In the genomic region with DNA sequence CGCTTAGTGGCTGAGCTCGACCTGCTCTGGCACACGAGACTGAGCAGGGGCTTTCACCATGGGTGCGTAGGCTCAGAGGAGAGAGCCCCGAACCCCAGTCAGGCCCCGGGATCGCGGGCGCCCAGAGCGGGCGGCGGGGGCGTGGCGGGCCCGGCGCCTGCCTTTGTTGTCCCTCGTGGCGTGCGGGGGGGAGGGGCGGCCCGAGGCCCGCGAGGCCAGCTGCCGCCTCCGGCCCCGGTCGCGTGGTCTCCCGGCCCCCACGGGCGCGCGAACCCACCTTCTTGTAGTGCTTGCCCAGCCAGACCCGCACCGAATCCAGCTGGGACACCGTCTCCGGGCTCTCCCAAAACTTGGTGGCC, we compare ENCODE assay signal across 8 cellular contexts. TPM values are rescaled to one million over a fixed set of nuclear protein-coding genes. Genes with fewer than 3 reads are reported as not detected.
DNase-seq lines count a peak whose midpoint lies in the region; ATAC-seq and TF ChIP-seq lines count a peak whose summit lies in the region.

No MANE protein-coding gene starts in this region.

- H3K9ac ChIP-seq in KMS-11 (peak overlapping the region; percentile 81; the same call in 1 of the 2 replicates), muscle layer of colon (ENCODE audit: low read length) (peak overlapping the region; percentile 73)

- H3K27ac Mint-ChIP-seq in activated CD8-positive, alpha-beta T cell treated with anti-CD3 and anti-CD28 coated beads for 36 hours: peak overlapping the region; percentile 96
- peak overlapping the region; percentile 98 for H3K27ac Mint-ChIP-seq in endothelial cell (ENCODE audit: unreplicated experiment)

- H3K36me3 ChIP-seq in KMS-11 (ENCODE audit: insufficient read depth) (no peaks in the 10 kb centered on the region), muscle layer of colon (ENCODE audit: insufficient read depth, low read length) (no peaks in the 10 kb centered on the region)

- H3K4me3 Mint-ChIP-seq in activated CD8-positive, alpha-beta T cell treated with anti-CD3 and anti-CD28 coated beads for 36 hours: peak overlapping the region; percentile 97
- H3K4me3 Mint-ChIP-seq in endothelial cell (ENCODE audit: unreplicated experiment): peak overlapping the region; percentile 99

- no peak for TF ChIP-seq CTCF in KMS-11 (conservative IDR thresholded peaks at IDR 0.05; ENCODE audit: low read depth, low read length)
- no peak for TF ChIP-seq CTCF in activated CD8-positive, alpha-beta T cell treated with anti-CD3 and anti-CD28 coated beads for 36 hours (IDR thresholded peaks at IDR 0.05)
- TF ChIP-seq CTCF in endothelial cell (IDR thresholded peaks at IDR 0.05; ENCODE audit: unreplicated experiment): no peak

- H3K27me3 ChIP-seq in KMS-11 (ENCODE audit: insufficient read depth, low read depth) (no peaks in the 10 kb centered on the region), muscle layer of colon (ENCODE audit: control insufficient read depth in 1 of 2, insufficient read depth in 2 of 2, low read length in 2 of 2) (no peaks in the 10 kb centered on the region)

- H3K4me3 ChIP-seq in KMS-11 (IDR thresholded peaks at IDR 0.05; ENCODE audit: insufficient read depth, low read depth, low read length): peak overlapping the region; percentile 60
- H3K4me3 ChIP-seq in muscle layer of colon (ENCODE audit: low read depth in 1 of 2, low read length in 2 of 2): peak overlapping the region; percentile 67 to 90

- H2AFZ ChIP-seq in KMS-11 (ENCODE audit: low read depth): peak overlapping the region; percentile 54

- H3K4me1 ChIP-seq in KMS-11 (ENCODE audit: low read depth, poor library complexity, severe bottlenecking): peaks cover 31% of the 10 kb centered on the region
- peaks cover 18% of the 10 kb centered on the region for H3K4me1 ChIP-seq in muscle layer of colon (ENCODE audit: insufficient read depth, low read length)

- ATAC-seq in GM21576 (IDR thresholded peaks at IDR 0.05; ENCODE audit: unreplicated experiment): peak; percentile 31
- ATAC-seq in activated CD8-positive, alpha-beta T cell treated with anti-CD3 and anti-CD28 coated beads for 36 hours: peak; percentile 25

- H3K79me2 ChIP-seq in KMS-11 (ENCODE audit: insufficient read depth, low read depth): peaks cover 48% of the 10 kb centered on the region

- H3K9me3 Mint-ChIP-seq in activated CD8-positive, alpha-beta T cell treated with anti-CD3 and anti-CD28 coated beads for 36 hours: no peaks in the 10 kb centered on the region
- no peaks in the 10 kb centered on the region for H3K9me3 Mint-ChIP-seq in endothelial cell (ENCODE audit: unreplicated experiment)

- intact Hi-C loops in activated CD8-positive, alpha-beta T cell treated with anti-CD3 and anti-CD28 coated beads for 36 hours (cut with micrococcal nuclease): no loop called here

- peaks cover 16% of the 10 kb centered on the region for H3K4me1 Mint-ChIP-seq in activated CD8-positive, alpha-beta T cell treated with anti-CD3 and anti-CD28 coated beads for 36 hours (ENCODE audit: low read depth)
- H3K4me1 Mint-ChIP-seq in endothelial cell (ENCODE audit: unreplicated experiment): peaks cover 21% of the 10 kb centered on the region

- H3K9me3 ChIP-seq in muscle layer of colon (ENCODE audit: low read length): no peaks in the 10 kb centered on the region

- POLR2A ChIA-PET in activated CD8-positive, alpha-beta T cell treated with anti-CD3 and anti-CD28 coated beads for 36 hours (lab: Charles Lee): interaction anchor here (0.6 to 3.0 kb wide), 10 partner anchors 10 to 617 kb away, joined by 3 to 22 read pairs (median 3); partner anchors contain the start of gene SETD2

- CTCF ChIA-PET in activated CD8-positive, alpha-beta T cell treated with anti-CD3 and anti-CD28 coated beads for 36 hours (lab: Charles Lee): no interaction called here

- H3K27me3 Mint-ChIP-seq in activated CD8-positive, alpha-beta T cell treated with anti-CD3 and anti-CD28 coated beads for 36 hours: no peaks in the 10 kb centered on the region
- H3K27me3 Mint-ChIP-seq in endothelial cell (ENCODE audit: unreplicated experiment): peaks cover 17% of the 10 kb centered on the region

- peak overlapping the region; percentile 46 for H3K4me2 ChIP-seq in KMS-11

- no peaks in the 10 kb centered on the region for H4K20me1 ChIP-seq in KMS-11 (ENCODE audit: insufficient read depth)

- DNase-seq in EL (peak; percentile 42), endothelial cell (ENCODE audit: low spot score) (peak; percentile 65), COR-L47 (lab: John Stamatoyannopoulos, UW) (no peak)
- peak; percentile 70 for DNase-seq in activated CD8-positive, alpha-beta T cell treated with anti-CD3 and anti-CD28 coated beads for 36 hours
- DNase-seq in stimulated activated CD8-positive, alpha-beta memory T cell treated with anti-CD3 and anti-CD28 coated beads, Interleukin-7, amount 100 ng/mL, for 1 hour (ENCODE audit: low read depth in 2 of 2): peak; percentile 24 to 38

- peaks cover 10% of the 10 kb centered on the region for H3K36me3 Mint-ChIP-seq in activated CD8-positive, alpha-beta T cell treated with anti-CD3 and anti-CD28 coated beads for 36 hours (ENCODE audit: low read depth)
- H3K36me3 Mint-ChIP-seq in endothelial cell (ENCODE audit: low read depth, unreplicated experiment): peaks cover 11% of the 10 kb centered on the region

- H3K27ac ChIP-seq in KMS-11: peak overlapping the region; percentile 90
- H3K27ac ChIP-seq in muscle layer of colon (ENCODE audit: low read depth, low read length): peak overlapping the region; percentile 99

RNA-seq across cellular contexts. Expression of gene SMARCC1, which starts 0.4 kb away (rescaled TPM):
- 100 to 1,000 TPM; 106 to 113 TPM for total RNA-seq in activated CD8-positive, alpha-beta T cell treated with anti-CD3 and anti-CD28 coated beads for 36 hours
- 138 TPM for total RNA-seq in endothelial cell (ENCODE audit: unreplicated experiment)

RNA-seq across cellular contexts. Expression of gene DHX30, which starts 21.6 kb away (rescaled TPM):
- 10 to 100 TPM; 81.5 to 84.2 TPM for total RNA-seq in activated CD8-positive, alpha-beta T cell treated with anti-CD3 and anti-CD28 coated beads for 36 hours
- 68.7 TPM for total RNA-seq in endothelial cell (ENCODE audit: unreplicated experiment)
